8 cellular contexts compared by ENCODE assay signal in the genomic region with DNA sequence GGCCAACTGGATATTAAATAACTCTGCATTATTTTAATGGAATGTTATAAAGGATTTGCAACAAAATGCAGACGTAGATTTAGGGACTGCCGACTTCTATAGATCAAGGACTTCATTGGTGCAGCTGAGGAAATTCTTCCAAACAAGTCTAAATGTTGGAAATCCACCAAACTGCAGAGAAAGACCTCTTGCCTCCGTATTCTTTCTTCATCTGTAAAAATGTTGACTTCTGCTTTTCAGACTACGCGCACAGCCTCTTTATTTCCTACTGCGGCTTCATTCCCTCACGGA. TPM values are rescaled to one million over a fixed set of nuclear protein-coding genes. Genes with fewer than 3 reads are reported as not detected.
DNase-seq lines count a peak whose midpoint lies in the region; ATAC-seq and TF ChIP-seq lines count a peak whose summit lies in the region.

No MANE protein-coding gene starts in this region.

- no peaks in the 10 kb centered on the region for H3K36me3 ChIP-seq in upper lobe of left lung

- intact Hi-C loops in lower leg skin (cut with DNase I; ENCODE audit: low total_unique reads) = no loop called here

- TF ChIP-seq POLR2A in lower leg skin (IDR thresholded peaks at IDR 0.05) (no peak), upper lobe of left lung (IDR thresholded peaks at IDR 0.05) (no peak)

- H3K4me3 ChIP-seq in lower leg skin (ENCODE audit: low read depth, poor library complexity, severe bottlenecking) (peak overlapping the region; percentile 72), upper lobe of left lung (peak overlapping the region; percentile 66 to 93 (median 86))

- peaks cover 6 to 13% (median 7%) of the 10 kb centered on the region in 4 donors for H3K4me1 ChIP-seq in upper lobe of left lung

- no peaks in the 10 kb centered on the region for H3K9me3 ChIP-seq in upper lobe of left lung

- H3K4me1 Mint-ChIP-seq in activated naive CD4-positive, alpha-beta T cell treated with anti-CD3 and anti-CD28 coated beads, Interleukin-2, amount 10 ng/mL, durations not matched to agents 7 days and 5 days = peaks cover 27% of the 10 kb centered on the region

- H3K27me3 ChIP-seq in upper lobe of left lung = no peaks in the 10 kb centered on the region

- no peak for TF ChIP-seq EP300 in upper lobe of left lung (IDR thresholded peaks at IDR 0.05)

- H3K27ac Mint-ChIP-seq in activated naive CD4-positive, alpha-beta T cell treated with anti-CD3 and anti-CD28 coated beads, Interleukin-2, amount 10 ng/mL, durations not matched to agents 7 days and 5 days = peak overlapping the region; percentile 64

- TF ChIP-seq CTCF in lower leg skin (IDR thresholded peaks at IDR 0.05) (no peak), upper lobe of left lung (IDR thresholded peaks at IDR 0.05) (no peak)

- CTCF ChIA-PET in activated naive CD4-positive, alpha-beta T cell treated with anti-CD3 and anti-CD28 coated beads, Interleukin-2, amount 10 ng/mL, durations not matched to agents 7 days and 5 days (lab: Charles Lee) = no interaction called here

- no peak for DNase-seq in activated naive CD4-positive, alpha-beta T cell treated with anti-CD3 and anti-CD28 coated beads, Interleukin-2, amount 10 ng/mL, durations not matched to agents 7 days and 5 days
- DNase-seq in activated naive CD4-positive, alpha-beta T cell (lab: John Stamatoyannopoulos, UW) = no peak
- DNase-seq in lower leg skin (ENCODE audit: low spot score in 2 of 2) (no peak), upper lobe of left lung (no peak), cerebellum (ENCODE audit: low spot score) (no peak)
- no peak for DNase-seq in activated CD4-positive, CD25-positive, alpha-beta regulatory T cell treated with anti-CD3 and anti-CD28 coated beads, Interleukin-2, amount 50 U/mL, for 72 hours
- DNase-seq in stimulated activated CD4-positive, alpha-beta T cell treated with anti-CD3 and anti-CD28 coated beads, Interleukin-4, amount 100 ng/mL, for 1 hour = no peak

- ATAC-seq in upper lobe of left lung (ENCODE audit: low FRiP score in 2 of 2) = no peak

- peak overlapping the region; percentile 96 for H3K27ac ChIP-seq in angular gyrus (ENCODE audit: low read depth, low read length)
- H3K27ac ChIP-seq in upper lobe of left lung = peak overlapping the region; percentile 97 to 100 (median 100)

- whole genome bisulfite sequencing in lower leg skin, 2 donors = 0% methylated on average over 7 of the region's 7 CpGs
- WGBS in upper lobe of left lung, 2 donors = 0 to 2% methylated on average over 7 of the region's 7 CpGs

- no peaks in the 10 kb centered on the region for H3K36me3 Mint-ChIP-seq in activated naive CD4-positive, alpha-beta T cell treated with anti-CD3 and anti-CD28 coated beads, Interleukin-2, amount 10 ng/mL, durations not matched to agents 7 days and 5 days

- H3K4me3 Mint-ChIP-seq in activated naive CD4-positive, alpha-beta T cell treated with anti-CD3 and anti-CD28 coated beads, Interleukin-2, amount 10 ng/mL, durations not matched to agents 7 days and 5 days = peak overlapping the region; percentile 73

- H3K27me3 Mint-ChIP-seq in activated naive CD4-positive, alpha-beta T cell treated with anti-CD3 and anti-CD28 coated beads, Interleukin-2, amount 10 ng/mL, durations not matched to agents 7 days and 5 days = peaks cover 17% of the 10 kb centered on the region

- no peaks in the 10 kb centered on the region for H3K9me3 Mint-ChIP-seq in activated naive CD4-positive, alpha-beta T cell treated with anti-CD3 and anti-CD28 coated beads, Interleukin-2, amount 10 ng/mL, durations not matched to agents 7 days and 5 days

RNA-seq across cellular contexts. Expression of a gene that starts 1.5 kb away (rescaled TPM):
- total RNA-seq in lower leg skin (100 to 1,000 TPM; 126 to 199 (median 142) TPM), upper lobe of left lung (100 to 1,000 TPM; 181 to 273 (median 226) TPM), cerebellum (363 TPM)
